In genomic region chr3:56316944-56317343, GRCh38 we compare ENCODE assay signal across 16 cellular contexts.
DNase-seq lines count a peak whose midpoint lies in the region; ATAC-seq and TF ChIP-seq lines count a peak whose summit lies in the region.
"Had no signal": no experiment of that assay in that cellular context is flagged by ENCODE, and none has a peak within 500 bp of the region (broad histone marks: within the 10 kb centered on the region; RNA-seq: fewer than 3 reads in every experiment).

No MANE protein-coding gene starts in this region.

- H2AFZ ChIP-seq in H9 (ENCODE audit: low read length) (no peak overlapping the region), GM23248 (no peak overlapping the region)

- no peak overlapping the region for H2BK20ac ChIP-seq in H9 (ENCODE audit: low read depth, low read length, poor library complexity, severe bottlenecking)

- no peak overlapping the region for H4K8ac ChIP-seq in H9 (replicated peaks; ENCODE audit: insufficient read length, low read depth, low read length)

- peak overlapping the region; percentile 90 for H3T11ph ChIP-seq in H9 (ENCODE audit: low read length)

- no peak overlapping the region for H2BK120ac ChIP-seq in H9 (ENCODE audit: low read depth, low read length, poor library complexity, severe bottlenecking)

- in situ Hi-C loops in GM23248 (cut with MboI), result no loop called here

- H4K20me1 ChIP-seq in H9 (ENCODE audit: control insufficient read depth, insufficient read depth, insufficient read length) (no peaks in the 10 kb centered on the region), GM23248 (ENCODE audit: insufficient read depth) (no peaks in the 10 kb centered on the region)
- H4K20me1 ChIP-seq: BLaER1 had no signal

- no peak for TF ChIP-seq CTCF in H9 (conservative IDR thresholded peaks at IDR 0.05)
- no peak for TF ChIP-seq CTCF in WTC11 (IDR thresholded peaks at IDR 0.05)
- no peak for TF ChIP-seq CTCF in nephron progenitor cell (IDR thresholded peaks at IDR 0.05)

- H3F3A ChIP-seq in GM23248 (ENCODE audit: insufficient read depth), result no peaks in the 10 kb centered on the region

- H3K27ac Mint-ChIP-seq in H9 (peak overlapping the region in 1 of 3 experiments; percentile 17; a peak in 1 of 7 replicates), WTC11 (peak overlapping the region; percentile 24), nephron progenitor cell (peak overlapping the region; percentile 20)
- H3K27ac Mint-ChIP-seq: B cell; CD4-positive, CD25-positive, alpha-beta regulatory T cell; CD8-positive, alpha-beta T cell; HFFc6 had no signal

- H2BK15ac ChIP-seq in H9 (ENCODE audit: low read depth, low read length), result no peak overlapping the region

- H4K91ac ChIP-seq in H9 (ENCODE audit: insufficient read length, low read depth, low read length), result no peak overlapping the region

- H3K36me3 Mint-ChIP-seq in H9 (ENCODE audit: insufficient read depth in 1 of 3, low read depth in 3 of 3), result 0 out of 7 replicates have a peak, but pooled peaks cover 0 to 2% (median 0%) of the 10 kb centered on the region in 3 experiments
- no peaks in the 10 kb centered on the region for H3K36me3 Mint-ChIP-seq in WTC11
- H3K36me3 Mint-ChIP-seq in nephron progenitor cell (ENCODE audit: low read depth), result no peaks in the 10 kb centered on the region
- H3K36me3 Mint-ChIP-seq: CD4-positive, CD25-positive, alpha-beta regulatory T cell; CD8-positive, alpha-beta T cell had no signal

- no peaks in the 10 kb centered on the region for H3K79me1 ChIP-seq in H9 (ENCODE audit: insufficient read depth, low read depth, low read length, poor library complexity, severe bottlenecking)

- peaks cover 5 to 14% of the 10 kb centered on the region in 2 experiments; a peak in 3 of 4 replicates for H3K4me1 Mint-ChIP-seq in H9
- peaks cover 22% of the 10 kb centered on the region for H3K4me1 Mint-ChIP-seq in WTC11
- H3K4me1 Mint-ChIP-seq in nephron progenitor cell, result peaks cover 28% of the 10 kb centered on the region
- H3K4me1 Mint-ChIP-seq: CD4-positive, CD25-positive, alpha-beta regulatory T cell had no signal

- H3K27me3 ChIP-seq in H9 (ENCODE audit: insufficient read depth, low read length), result no peaks in the 10 kb centered on the region
- no peaks in the 10 kb centered on the region for H3K27me3 ChIP-seq in GM23248 (replicated peaks; ENCODE audit: insufficient read depth)
- H3K27me3 ChIP-seq: BLaER1 had no signal

- DNase-seq in H9, result no peak
- DNase-seq in WTC11 (ENCODE audit: low spot score), result no peak
- no peak for DNase-seq in nephron progenitor cell
- no peak for DNase-seq in HK-2 (ENCODE audit: unreplicated experiment)
- DNase-seq in GM23248, result no peak
- DNase-seq: Caco-2; CD4-positive, CD25-positive, alpha-beta regulatory T cell; CD8-positive, alpha-beta T cell; DMS153; DND-41; HFFc6 had no signal

- H2BK12ac ChIP-seq in H9 (ENCODE audit: insufficient read length, low read depth, low read length), result no peak overlapping the region

- H3K79me2 ChIP-seq in H9 (ENCODE audit: insufficient read depth, low read length) (no peaks in the 10 kb centered on the region), GM23248 (ENCODE audit: insufficient read depth) (no peaks in the 10 kb centered on the region)

- H3K56ac ChIP-seq in H9 (ENCODE audit: insufficient read length, low read depth, low read length), result no peak overlapping the region

- H3K4me3 Mint-ChIP-seq in H9, result no peak overlapping the region
- H3K4me3 Mint-ChIP-seq in WTC11, result no peak overlapping the region
- H3K4me3 Mint-ChIP-seq in nephron progenitor cell, result no peak overlapping the region
- H3K4me3 Mint-ChIP-seq: B cell; CD4-positive, CD25-positive, alpha-beta regulatory T cell; CD8-positive, alpha-beta T cell; HFFc6 had no signal

- no peak overlapping the region for H3K4ac ChIP-seq in H9 (ENCODE audit: low read depth, low read length)

- H3K9me2 ChIP-seq in GM23248 (ENCODE audit: insufficient read depth), result no peaks in the 10 kb centered on the region

- CTCF ChIA-PET in WTC11 (lab: Charles Lee), result no interaction called here

- H2BK5ac ChIP-seq in H9 (ENCODE audit: insufficient read length, low read length), result no peak overlapping the region

- peaks cover 3% of the 10 kb centered on the region; the same call in 1 of the 2 replicates for H3K4me1 ChIP-seq in H9 (ENCODE audit: insufficient read depth, low read length)
- 0 out of 2 replicates have a peak, but pooled peaks cover 4% of the 10 kb centered on the region for H3K4me1 ChIP-seq in GM23248 (ENCODE audit: insufficient read depth)
- H3K4me1 ChIP-seq: Caco-2, HAP-1 had no signal

- H3K9ac ChIP-seq in H9 (ENCODE audit: extremely low read depth, insufficient read length, low read length) (no peak overlapping the region), GM23248 (no peak overlapping the region)
- H3K9ac ChIP-seq: BLaER1 had no signal

- H2AK5ac ChIP-seq in H9 (ENCODE audit: insufficient read length, low read length), result no peak overlapping the region

- no peak overlapping the region for H3K18ac ChIP-seq in H9 (ENCODE audit: insufficient read length, low read depth, low read length)

- no peaks in the 10 kb centered on the region for H3K23me2 ChIP-seq in H9 (ENCODE audit: insufficient read length, low read depth, low read length, poor library complexity, severe bottlenecking)

- H3K9me3 Mint-ChIP-seq in H9, result no peaks in the 10 kb centered on the region
- H3K9me3 Mint-ChIP-seq in WTC11, result no peaks in the 10 kb centered on the region
- no peaks in the 10 kb centered on the region for H3K9me3 Mint-ChIP-seq in nephron progenitor cell
- H3K9me3 Mint-ChIP-seq: CD4-positive, CD25-positive, alpha-beta regulatory T cell; CD8-positive, alpha-beta T cell had no signal

- no peaks in the 10 kb centered on the region for H3K36me3 ChIP-seq in GM23248 (ENCODE audit: low read depth)
- H3K36me3 ChIP-seq: BLaER1, HAP-1 had no signal

- H3K4me3 ChIP-seq in GM23248, result no peak overlapping the region
- H3K4me3 ChIP-seq: BLaER1, HAP-1 had no signal

- no peak overlapping the region for H3K4me2 ChIP-seq in H9 (ENCODE audit: insufficient read depth, insufficient read length, low read length)
- no peak overlapping the region for H3K4me2 ChIP-seq in GM23248 (ENCODE audit: unreplicated experiment)
- H3K4me2 ChIP-seq: BLaER1 had no signal

- H3K27ac ChIP-seq in H9 (ENCODE audit: insufficient read length, low read depth, low read length) (no peak overlapping the region), GM23248 (no peak overlapping the region)
- H3K27ac ChIP-seq: BLaER1, C4-2B had no signal

- H3K27me3 Mint-ChIP-seq in H9 (ENCODE audit: low read depth) (no peaks in the 10 kb centered on the region), WTC11 (ENCODE audit: low read depth) (no peaks in the 10 kb centered on the region), nephron progenitor cell (ENCODE audit: low read depth, poor library complexity) (peaks cover 3% of the 10 kb centered on the region)

- no CpG with 5 or more reads among the region's 3 CpGs for WGBS in H9 (ENCODE audit: extremely low coverage, insufficient read length, low lambda C conversion rate)
- WGBS in GM23248 (ENCODE audit: low coverage in 1 of 2, low lambda C conversion rate in 2 of 2, missing lambda C conversion rate in 2 of 2), 2 experiments, result 49 to 51% methylated on average over 3 of the region's 3 CpGs

- ATAC-seq in WTC11 (no peak), HG02970 (IDR thresholded peaks at IDR 0.05; ENCODE audit: low FRiP score, unreplicated experiment) (no peak)
- ATAC-seq: CD8-positive, alpha-beta T cell had no signal

- H3K23ac ChIP-seq in H9 (ENCODE audit: insufficient read length, low read depth, low read length), result no peak overlapping the region

- POLR2A ChIA-PET in WTC11 (lab: Charles Lee), result no interaction called here

- no peak overlapping the region for H3K14ac ChIP-seq in H9 (ENCODE audit: insufficient read depth, low read length)

- H4K5ac ChIP-seq in H9 (ENCODE audit: insufficient read length, low read depth, low read length), result no peak overlapping the region

- no peaks in the 10 kb centered on the region for H3K9me3 ChIP-seq in H9 (ENCODE audit: control insufficient read depth, low read depth, low read length)
- no peaks in the 10 kb centered on the region for H3K9me3 ChIP-seq in GM23248 (ENCODE audit: low read depth)
- H3K9me3 ChIP-seq: BLaER1, Caco-2, HAP-1 had no signal

TF ChIP-seq in WTC11, 78 proteins besides CTCF, POLR2A, EP300 and RAD21 (continues in another document):
- TF ChIP-seq ZNF121 (CRISPR knock-in tag; IDR thresholded peaks at IDR 0.05) (no peak), NFATC4 (CRISPR knock-in tag; IDR thresholded peaks at IDR 0.05) (no peak), ARID4B (CRISPR knock-in tag; IDR thresholded peaks at IDR 0.05; ENCODE audit: borderline replicate concordance) (no peak), GTF2I (CRISPR knock-in tag; conservative IDR thresholded peaks at IDR 0.05) (no peak), ZNF671 (CRISPR knock-in tag; IDR thresholded peaks at IDR 0.05) (no peak), MYBL2 (CRISPR knock-in tag; IDR thresholded peaks at IDR 0.05) (no peak), ZNF138 (CRISPR knock-in tag; conservative IDR thresholded peaks at IDR 0.05) (no peak), ZNF219 (CRISPR knock-in tag; IDR thresholded peaks at IDR 0.05; ENCODE audit: borderline replicate concordance) (no peak)
